In the genomic region with DNA sequence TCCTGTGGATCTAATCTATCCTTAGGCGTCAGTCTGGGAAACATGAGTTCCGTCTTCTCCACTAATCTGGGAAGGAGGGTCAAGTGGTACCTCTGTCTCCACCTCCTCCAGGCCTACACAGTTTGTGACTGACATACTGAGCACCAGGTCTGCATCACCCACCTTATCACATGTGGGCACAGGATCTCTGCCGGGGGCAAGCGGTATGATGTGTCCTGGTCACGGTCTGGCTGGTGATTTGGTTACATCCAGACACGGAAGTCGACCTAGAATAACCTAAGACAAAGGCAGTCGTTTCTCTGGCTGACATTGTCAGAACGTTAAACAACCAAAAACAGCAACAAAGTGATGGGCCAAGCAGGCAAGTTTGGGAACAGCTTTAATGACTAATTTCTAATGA, we compare ENCODE assay signal across 28 cellular contexts.
"Had no signal": no experiment of that assay in that cellular context is flagged by ENCODE, and none has a peak within 500 bp of the region (broad histone marks: within the 10 kb centered on the region; RNA-seq: fewer than 3 reads in every experiment).

No MANE protein-coding gene starts in this region.

- H3K4me1 Mint-ChIP-seq: neural crest cell had no signal

- H3K36me3 ChIP-seq: neutrophil, pancreas, prostate gland, right lobe of liver, sigmoid colon, stomach, thoracic aorta, thyroid gland, tibial nerve, upper lobe of left lung, uterus had no signal

- H3K27me3 Mint-ChIP-seq: stimulated activated naive CD8-positive, alpha-beta T cell treated with anti-CD3 and anti-CD28 coated beads, Interleukin-15, Interleukin-2, amounts not matched to agents 100 ng/mL and 50 ng/mL, for 24 hours had no signal

- ATAC-seq: naive thymus-derived CD4-positive, alpha-beta T cell; natural killer cell; pancreas; right cardiac atrium; stimulated activated effector memory CD8-positive, alpha-beta T cell treated with anti-CD3 and anti-CD28 coated beads, Interleukin-12 subunit alpha, Interleukin-12 subunit beta, amount 100 ng/mL, for 72 hours; stimulated activated naive B cell treated with anti-CD40 and anti-IgM and Interleukin-4, amounts not matched to agents 10 μg/mL and 1 μg/mL and 100 μg/mL, for 72 hours had no signal

- H3K27ac Mint-ChIP-seq: naive thymus-derived CD4-positive, alpha-beta T cell; natural killer cell; nephron progenitor cell; stimulated activated effector memory CD8-positive, alpha-beta T cell treated with anti-CD3 and anti-CD28 coated beads, Interleukin-12 subunit alpha, Interleukin-12 subunit beta, amount 100 ng/mL, for 72 hours; stimulated activated naive B cell treated with anti-CD40 and anti-IgM and Interleukin-4, amounts not matched to agents 10 μg/mL and 1 μg/mL and 100 μg/mL, for 72 hours; stimulated activated naive CD8-positive, alpha-beta T cell treated with anti-CD3 and anti-CD28 coated beads, Interleukin-15, Interleukin-2, amounts not matched to agents 100 ng/mL and 50 ng/mL, for 24 hours had no signal

- H3K4me1 ChIP-seq: pancreas, prostate gland, right lobe of liver, sigmoid colon, stomach, tibial nerve, upper lobe of left lung, uterus had no signal

- DNase-seq: naive thymus-derived CD4-positive, alpha-beta T cell; natural killer cell; nephron progenitor cell; nucleus accumbens; pancreas; retina; right cardiac atrium; right lobe of liver; sigmoid colon; small intestine; stimulated activated CD4-positive, alpha-beta T cell treated with anti-CD3 and anti-CD28 coated beads, Interleukin-15, amount 100 ng/mL, for 24 hours; stimulated activated CD4-positive, alpha-beta T cell treated with anti-CD3 and anti-CD28 coated beads, Interleukin-2, amount 100 ng/mL, for 24 hours; stimulated activated CD4-positive, alpha-beta T cell treated with anti-CD3 and anti-CD28 coated beads, Interleukin-2, amount 100 ng/mL, for 48 hours; stimulated activated CD4-positive, alpha-beta T cell treated with anti-CD3 and anti-CD28 coated beads, Interleukin-4, amount 100 ng/mL, for 24 hours; stimulated activated naive B cell treated with anti-CD40 and anti-IgM and Interleukin-4, amounts not matched to agents 10 μg/mL and 1 μg/mL and 100 μg/mL, for 72 hours; stimulated activated naive CD4-positive, alpha-beta T cell treated with Interleukin-2 at 50 U/mL for 16 hours; stomach; thyroid gland; trophoblast cell; upper lobe of left lung; uterus had no signal

- H3K36me3 Mint-ChIP-seq: naive thymus-derived CD4-positive, alpha-beta T cell; natural killer cell; stimulated activated effector memory CD8-positive, alpha-beta T cell treated with anti-CD3 and anti-CD28 coated beads, Interleukin-12 subunit alpha, Interleukin-12 subunit beta, amount 100 ng/mL, for 72 hours; stimulated activated naive B cell treated with anti-CD40 and anti-IgM and Interleukin-4, amounts not matched to agents 10 μg/mL and 1 μg/mL and 100 μg/mL, for 72 hours had no signal

- H3K4me3 ChIP-seq: pancreas, prostate gland, right lobe of liver, sigmoid colon, stomach, thoracic aorta, thyroid gland, tibial nerve, upper lobe of left lung, uterus had no signal

- H3K4me3 Mint-ChIP-seq: naive thymus-derived CD4-positive, alpha-beta T cell; natural killer cell; nephron progenitor cell; neural crest cell; stimulated activated effector memory CD8-positive, alpha-beta T cell treated with anti-CD3 and anti-CD28 coated beads, Interleukin-12 subunit alpha, Interleukin-12 subunit beta, amount 100 ng/mL, for 72 hours; stimulated activated naive B cell treated with anti-CD40 and anti-IgM and Interleukin-4, amounts not matched to agents 10 μg/mL and 1 μg/mL and 100 μg/mL, for 72 hours; stimulated activated naive CD8-positive, alpha-beta T cell treated with anti-CD3 and anti-CD28 coated beads, Interleukin-15, Interleukin-2, amounts not matched to agents 100 ng/mL and 50 ng/mL, for 24 hours had no signal

- H3K9me3 ChIP-seq: neutrophil, pancreas, prostate gland, right lobe of liver, sigmoid colon, thoracic aorta, thyroid gland, tibial nerve, upper lobe of left lung, uterus had no signal

- H3K9me3 Mint-ChIP-seq: stimulated activated effector memory CD8-positive, alpha-beta T cell treated with anti-CD3 and anti-CD28 coated beads, Interleukin-12 subunit alpha, Interleukin-12 subunit beta, amount 100 ng/mL, for 72 hours; stimulated activated naive CD8-positive, alpha-beta T cell treated with anti-CD3 and anti-CD28 coated beads, Interleukin-15, Interleukin-2, amounts not matched to agents 100 ng/mL and 50 ng/mL, for 24 hours had no signal

- H3K27ac ChIP-seq: neutrophil, pancreas, prostate gland, right lobe of liver, sigmoid colon, stomach, thoracic aorta, thyroid gland, tibial nerve, upper lobe of left lung, uterus had no signal

- H3K27me3 ChIP-seq: neutrophil, right lobe of liver, sigmoid colon, stomach, thyroid gland, tibial nerve, upper lobe of left lung, uterus had no signal

- FAIRE-seq: pancreas, small intestine had no signal
